In the genomic region with DNA sequence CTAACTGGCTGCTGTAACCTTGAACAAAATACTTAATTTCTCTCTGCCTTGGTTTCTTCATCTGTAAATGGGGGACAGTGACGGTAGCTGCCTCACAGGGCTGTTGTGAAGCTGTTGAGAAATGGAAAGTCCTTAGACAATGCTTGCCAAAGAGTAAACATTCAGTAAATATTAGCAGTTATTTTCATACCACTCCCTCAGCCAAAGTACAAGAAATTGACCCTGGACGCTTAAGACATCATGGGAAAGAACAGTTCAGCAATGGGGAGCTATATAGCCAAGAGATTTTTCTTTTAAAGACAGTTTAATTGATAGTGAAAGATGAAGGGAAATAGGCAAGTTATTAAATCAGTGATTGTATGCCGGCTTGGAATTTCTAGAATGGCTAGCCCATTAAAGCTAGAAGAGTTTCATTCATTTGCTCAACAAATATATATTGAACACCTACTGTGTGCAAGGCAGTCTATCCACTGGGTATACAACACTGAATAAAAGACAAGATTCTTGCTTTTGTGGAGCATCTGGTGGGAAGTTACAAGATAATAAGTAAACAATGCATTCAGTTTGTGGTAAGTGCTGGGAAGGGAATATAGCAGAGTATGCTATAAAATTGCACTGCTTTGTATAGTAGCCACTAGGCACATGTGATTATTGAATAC, we compare ENCODE assay signal across 15 cellular contexts. TPM values are rescaled to one million over a fixed set of nuclear protein-coding genes. Genes with fewer than 3 reads are reported as not detected.
DNase-seq lines count a peak whose midpoint lies in the region; ATAC-seq, FAIRE-seq and TF ChIP-seq lines count a peak whose summit lies in the region.
"Had no signal": no experiment of that assay in that cellular context is flagged by ENCODE, and none has a peak within 500 bp of the region (broad histone marks: within the 10 kb centered on the region; RNA-seq: fewer than 3 reads in every experiment).

No MANE protein-coding gene starts in this region.

- FAIRE-seq in HTR-8/SVneo (lab: Jason Lieb, UNC), result peak; percentile 16
- FAIRE-seq: GM12891, islet of Langerhans had no signal

- H3K27ac ChIP-seq in CD4-positive, alpha-beta memory T cell (ENCODE audit: low read depth, low read length), result no peak overlapping the region
- H3K27ac ChIP-seq: heart left ventricle, sigmoid colon had no signal

- CTCF ChIA-PET in CD4-positive, alpha-beta memory T cell (lab: Charles Lee; ENCODE audit: partially characterized antibody), result interaction anchor here (1.7 kb wide), 1 partner anchor 9 kb away, joined by 5 read pairs; no protein-coding TSS in a partner anchor

- no peaks in the 10 kb centered on the region for H3K36me3 ChIP-seq in CD4-positive, alpha-beta memory T cell (ENCODE audit: insufficient read depth, low read length)
- peaks cover 3% of the 10 kb centered on the region; the same call in 1 of the 2 replicates for H3K36me3 ChIP-seq in MG63
- H3K36me3 ChIP-seq: heart left ventricle, sigmoid colon had no signal

- no peaks in the 10 kb centered on the region for H3K9me3 ChIP-seq in CD4-positive, alpha-beta memory T cell (ENCODE audit: control insufficient read depth in 1 of 2, low read length in 2 of 2)
- no peaks in the 10 kb centered on the region for H3K9me3 ChIP-seq in MG63
- H3K9me3 ChIP-seq: heart left ventricle, sigmoid colon had no signal

- no peak for DNase-seq in CD4-positive, alpha-beta memory T cell
- DNase-seq in HTR-8/SVneo (ENCODE audit: insufficient read length, low spot score), result no peak
- DNase-seq in activated naive CD8-positive, alpha-beta T cell treated with anti-CD3 and anti-CD28 coated beads, Interleukin-2, amount 10 ng/mL, durations not matched to agents 7 days and 5 days, result no peak
- no peak for DNase-seq in nephron progenitor cell
- no peak for DNase-seq in AML-193 (lab: John Stamatoyannopoulos, UW)
- no peak for DNase-seq in MG63
- no peak for DNase-seq in D341Med (ENCODE audit: low spot score)
- DNase-seq: activated naive CD4-positive, alpha-beta T cell treated with anti-CD3 and anti-CD28 coated beads, Interleukin-2, amount 50 U/mL, for 16 hours; heart left ventricle; mesenchymal stem cell; nucleus accumbens; sigmoid colon; stimulated activated CD4-positive, alpha-beta T cell treated with anti-CD3 and anti-CD28 coated beads, Interleukin-2, amount 100 ng/mL, for 24 hours had no signal

- peaks cover 4 to 15% of the 10 kb centered on the region in 2 donors for H3K36me3 Mint-ChIP-seq in CD4-positive, alpha-beta memory T cell
- H3K36me3 Mint-ChIP-seq in activated naive CD8-positive, alpha-beta T cell treated with anti-CD3 and anti-CD28 coated beads, Interleukin-2, amount 10 ng/mL, durations not matched to agents 7 days and 5 days, result peaks cover 7% of the 10 kb centered on the region
- no peaks in the 10 kb centered on the region for H3K36me3 Mint-ChIP-seq in nephron progenitor cell (ENCODE audit: low read depth)

- H3K27me3 Mint-ChIP-seq in CD4-positive, alpha-beta memory T cell, result peaks cover 3 to 11% of the 10 kb centered on the region in 2 donors
- H3K27me3 Mint-ChIP-seq in activated naive CD8-positive, alpha-beta T cell treated with anti-CD3 and anti-CD28 coated beads, Interleukin-2, amount 10 ng/mL, durations not matched to agents 7 days and 5 days, result peaks cover 9% of the 10 kb centered on the region
- peaks cover 19% of the 10 kb centered on the region for H3K27me3 Mint-ChIP-seq in nephron progenitor cell (ENCODE audit: low read depth, poor library complexity)

- peaks cover 25% of the 10 kb centered on the region for H3K4me1 ChIP-seq in CD4-positive, alpha-beta memory T cell (ENCODE audit: insufficient read depth, low read length)

- H3K4me3 ChIP-seq in CD4-positive, alpha-beta memory T cell (ENCODE audit: low read length in 2 of 2), result no peak overlapping the region
- H3K4me3 ChIP-seq in MG63, result no peak overlapping the region
- H3K4me3 ChIP-seq: sigmoid colon had no signal

- H3K27ac Mint-ChIP-seq in CD4-positive, alpha-beta memory T cell, result no peak overlapping the region
- H3K27ac Mint-ChIP-seq in activated naive CD8-positive, alpha-beta T cell treated with anti-CD3 and anti-CD28 coated beads, Interleukin-2, amount 10 ng/mL, durations not matched to agents 7 days and 5 days, result no peak overlapping the region
- no peak overlapping the region for H3K27ac Mint-ChIP-seq in nephron progenitor cell

- TF ChIP-seq CTCF in nephron progenitor cell (IDR thresholded peaks at IDR 0.05), result no peak

- POLR2A ChIA-PET in CD4-positive, alpha-beta memory T cell (lab: Charles Lee; ENCODE audit: partially characterized antibody), result no interaction called here
- POLR2A ChIA-PET in activated naive CD8-positive, alpha-beta T cell treated with anti-CD3 and anti-CD28 coated beads, Interleukin-2, amount 10 ng/mL, durations not matched to agents 7 days and 5 days (lab: Charles Lee), result no interaction called here

- H3K4me1 Mint-ChIP-seq in CD4-positive, alpha-beta memory T cell, result peaks cover 24 to 54% (median 34%) of the 10 kb centered on the region in 4 donors
- H3K4me1 Mint-ChIP-seq in activated naive CD8-positive, alpha-beta T cell treated with anti-CD3 and anti-CD28 coated beads, Interleukin-2, amount 10 ng/mL, durations not matched to agents 7 days and 5 days, result peaks cover 18% of the 10 kb centered on the region
- H3K4me1 Mint-ChIP-seq in nephron progenitor cell, result peaks cover 17% of the 10 kb centered on the region

- H3K27me3 ChIP-seq in CD4-positive, alpha-beta memory T cell (ENCODE audit: insufficient read depth, low read length), result peaks cover 3% of the 10 kb centered on the region
- no peaks in the 10 kb centered on the region; the same call in 1 of the 2 replicates for H3K27me3 ChIP-seq in MG63
- H3K27me3 ChIP-seq: heart left ventricle had no signal

- intact Hi-C loops in CD4-positive, alpha-beta memory T cell (cut with micrococcal nuclease), result no loop called here

- peak overlapping the region in 6 of 8 donors; percentile 6 to 48 (median 40) for H3K4me3 Mint-ChIP-seq in CD4-positive, alpha-beta memory T cell
- peak overlapping the region; percentile 27 for H3K4me3 Mint-ChIP-seq in activated naive CD8-positive, alpha-beta T cell treated with anti-CD3 and anti-CD28 coated beads, Interleukin-2, amount 10 ng/mL, durations not matched to agents 7 days and 5 days
- peak overlapping the region; percentile 49 for H3K4me3 Mint-ChIP-seq in nephron progenitor cell

- no peak for ATAC-seq in activated naive CD8-positive, alpha-beta T cell treated with anti-CD3 and anti-CD28 coated beads, Interleukin-2, amount 10 ng/mL, durations not matched to agents 7 days and 5 days (ENCODE audit: low read depth)
- ATAC-seq: heart left ventricle had no signal

- no peaks in the 10 kb centered on the region for H3K9me3 Mint-ChIP-seq in CD4-positive, alpha-beta memory T cell
- no peaks in the 10 kb centered on the region for H3K9me3 Mint-ChIP-seq in activated naive CD8-positive, alpha-beta T cell treated with anti-CD3 and anti-CD28 coated beads, Interleukin-2, amount 10 ng/mL, durations not matched to agents 7 days and 5 days
- H3K9me3 Mint-ChIP-seq in nephron progenitor cell, result no peaks in the 10 kb centered on the region

RNA-seq across cellular contexts. Expression of a gene that starts 2.0 kb away (rescaled TPM):
- 10 to 100 TPM; 41.5 to 45.1 TPM for total RNA-seq in CD4-positive, alpha-beta memory T cell
- 100 to 1,000 TPM in 1 of 2 donors, 10 to 100 TPM in 1; 83.4 to 104 TPM for polyA plus RNA-seq in CD4-positive, alpha-beta memory T cell
- 10 to 100 TPM; 62.3 to 66.7 TPM for total RNA-seq in activated naive CD8-positive, alpha-beta T cell treated with anti-CD3 and anti-CD28 coated beads, Interleukin-2, amount 10 ng/mL, durations not matched to agents 7 days and 5 days
- 44.9 and 49.3 TPM in 2 replicates for total RNA-seq in MG63 (2014; rRNA removed; shearing (Covaris generic); ENCODE audit: low replicate concordance)
